Comparison of ENCODE assay signal across 1 cellular context in genomic region chr11:62592989-62593421, GRCh38.
TF ChIP-seq lines count a peak whose summit lies in the region.

No MANE protein-coding gene starts in this region.

TF ChIP-seq in HCT116, 20 proteins besides CTCF, POLR2A, EP300 and RAD21 (continued from another document):
- no peak for TF ChIP-seq ATF3 (IDR thresholded peaks at IDR 0.05)
- no peak for TF ChIP-seq SIN3A (IDR thresholded peaks at IDR 0.05; ENCODE audit: low read depth)
- no peak for TF ChIP-seq EZH2phosphoT487 (IDR thresholded peaks at IDR 0.05; ENCODE audit: borderline replicate concordance)
- TF ChIP-seq YY1 (IDR thresholded peaks at IDR 0.05; ENCODE audit: extremely low read depth, insufficient replicate concordance, low read depth, low read length) = no peak
- no peak for TF ChIP-seq SRF (IDR thresholded peaks at IDR 0.05; ENCODE audit: low read depth)
- TF ChIP-seq EGR1 (IDR thresholded peaks at IDR 0.05; ENCODE audit: low read depth) = no peak
- no peak for TF ChIP-seq JUND (IDR thresholded peaks at IDR 0.05)
- TF ChIP-seq SP1 (IDR thresholded peaks at IDR 0.05; ENCODE audit: low read depth) = no peak
- no peak for TF ChIP-seq TCF7L2 (IDR thresholded peaks at IDR 0.05; ENCODE audit: borderline replicate concordance, extremely low read depth, insufficient read depth, insufficient read length)
- TF ChIP-seq POLR2AphosphoS5 (IDR thresholded peaks at IDR 0.05; ENCODE audit: low read depth, low read length) = no peak
- TF ChIP-seq CEBPB (IDR thresholded peaks at IDR 0.05; ENCODE audit: low read depth) = no peak
- TF ChIP-seq ZFX (IDR thresholded peaks at IDR 0.05) = no peak
- TF ChIP-seq CBX3 (IDR thresholded peaks at IDR 0.05; ENCODE audit: low read depth) = no peak
- no peak for TF ChIP-seq ELF1 (IDR thresholded peaks at IDR 0.05; ENCODE audit: borderline replicate concordance, low read depth)
- TF ChIP-seq FOSL1 (IDR thresholded peaks at IDR 0.05; ENCODE audit: low read depth) = no peak
- no peak for TF ChIP-seq REST (IDR thresholded peaks at IDR 0.05; ENCODE audit: low read depth)
